In genomic region chr12:111788178-111788654, GRCh38 we compare ENCODE assay signal across 9 cellular contexts. TPM values are rescaled to one million over a fixed set of nuclear protein-coding genes. Genes with fewer than 3 reads are reported as not detected.
DNase-seq lines count a peak whose midpoint lies in the region; ATAC-seq, FAIRE-seq and TF ChIP-seq lines count a peak whose summit lies in the region.
"Had no signal": no experiment of that assay in that cellular context is flagged by ENCODE, and none has a peak within 500 bp of the region (broad histone marks: within the 10 kb centered on the region; RNA-seq: fewer than 3 reads in every experiment).

No MANE protein-coding gene starts in this region.

- no peak for ATAC-seq in HG03045 (IDR thresholded peaks at IDR 0.05; ENCODE audit: unreplicated experiment)
- ATAC-seq in HG03432 (IDR thresholded peaks at IDR 0.05; ENCODE audit: unreplicated experiment) = no peak

- FAIRE-seq in kidney (lab: Jason Lieb, UNC) = no peak
- FAIRE-seq: colon had no signal

- intact Hi-C loops in kidney (cut with DNase I) = no loop called here

- peak; percentile 34 for DNase-seq in AG08395 (ENCODE audit: low spot score)
- DNase-seq in HFF-Myc (ENCODE audit: extremely low read depth, low read depth) = no peak
- DNase-seq in WERI-Rb-1 = peak; percentile 55
- no peak for DNase-seq in kidney
- no peak for DNase-seq in DMS79 (lab: John Stamatoyannopoulos, UW)
- no peak for DNase-seq in putamen (ENCODE audit: low spot score)

- no peak overlapping the region for H3K9ac ChIP-seq in kidney (ENCODE audit: low read length in 2 of 2)

- H3K27ac ChIP-seq in WERI-Rb-1 = no peak overlapping the region
- no peak overlapping the region for H3K27ac ChIP-seq in kidney (ENCODE audit: low read depth in 2 of 2, low read length in 2 of 2)

- H3K27me3 ChIP-seq in WERI-Rb-1 (ENCODE audit: insufficient read depth, low read depth, severe bottlenecking) = no peaks in the 10 kb centered on the region

- H3K36me3 ChIP-seq in WERI-Rb-1 (no peaks in the 10 kb centered on the region), kidney (ENCODE audit: control insufficient read depth in 1 of 2, insufficient read depth in 2 of 2, low read length in 2 of 2) (peaks cover 39 to 54% of the 10 kb centered on the region in 2 donors)

- H3K9me3 ChIP-seq in WERI-Rb-1 (ENCODE audit: severe bottlenecking) (no peaks in the 10 kb centered on the region), kidney (ENCODE audit: control insufficient read depth in 1 of 2, low read length in 2 of 2) (no peaks in the 10 kb centered on the region)

- H3K4me3 ChIP-seq in HFF-Myc (replicated peaks; ENCODE audit: low read depth, low read length) (no peak overlapping the region), WERI-Rb-1 (ENCODE audit: low read depth, low read length) (no peak overlapping the region), kidney (ENCODE audit: low read length in 2 of 2) (no peak overlapping the region)

- TF ChIP-seq CTCF in HFF-Myc (IDR thresholded peaks at IDR 0.05; ENCODE audit: low read depth, low read length, missing control alignments) (peak; percentile 38), WERI-Rb-1 (IDR thresholded peaks at IDR 0.05; ENCODE audit: low read depth, low read length) (peak; percentile 78), kidney (IDR thresholded peaks at IDR 0.05; ENCODE audit: borderline replicate concordance, extremely low read depth, insufficient read depth) (peak; percentile 52)

- H3K4me1 ChIP-seq in kidney (ENCODE audit: control insufficient read depth in 1 of 2, insufficient read depth in 1 of 2, low read depth in 1 of 2, low read length in 2 of 2) = peaks cover 3 to 25% of the 10 kb centered on the region in 2 donors

RNA-seq across cellular contexts. Expression of gene ALDH2, which starts 21.5 kb away (rescaled TPM):
- total RNA-seq in kidney = 178 TPM
- 318 TPM for polyA plus RNA-seq in kidney (ENCODE audit: insufficient read depth, low read depth, low replicate concordance)

RNA-seq across cellular contexts. Expression of gene MAPKAPK5, which starts 53.8 kb away (rescaled TPM):
- 45.7 TPM for total RNA-seq in kidney
- polyA plus RNA-seq in kidney (ENCODE audit: insufficient read depth, low read depth, low replicate concordance) = 20.5 TPM

Comparison
In these comparisons a context has a peak if more than half of its experiments do, and no peak if none do; other contexts are left out.
1. DNase-seq: peak in AG08395 (single experiment) and WERI-Rb-1 (single experiment); none in HFF-Myc (single experiment), kidney (single experiment), DMS79 (single experiment) and putamen (single experiment).
2. Peak in every context shown above with its lines, with median percentiles within 50 percentile points of each other: CTCF ChIP-seq.